Comparison of ENCODE assay signal across 9 cellular contexts in genomic region chr22:36194971-36195370, GRCh38. TPM values are rescaled to one million over a fixed set of nuclear protein-coding genes. Genes with fewer than 3 reads are reported as not detected.
DNase-seq lines count a peak whose midpoint lies in the region; ATAC-seq and TF ChIP-seq lines count a peak whose summit lies in the region.
"Had no signal": no experiment of that assay in that cellular context is flagged by ENCODE, and none has a peak within 500 bp of the region (broad histone marks: within the 10 kb centered on the region; RNA-seq: fewer than 3 reads in every experiment).

No MANE protein-coding gene starts in this region.

- DNase-seq in DMS79 treated with DMSO at 0.1 percent for 48 hours (lab: John Stamatoyannopoulos, UW) (peak; percentile 2), DMS79 (lab: John Stamatoyannopoulos, UW) (no peak), Karpas-422 (peak; percentile 72), dermis blood vessel endothelial cell (peak; percentile 84), lower lobe of right lung (peak; percentile 58)
- DNase-seq in stimulated activated naive CD8-positive, alpha-beta T cell treated with anti-CD3 and anti-CD28 coated beads, Interleukin-15, amount 100 ng/mL, for 72 hours = peak; percentile 38 to 51

- no peak overlapping the region for H2AFZ ChIP-seq in Karpas-422 (ENCODE audit: low read length)

- no peaks in the 10 kb centered on the region for H3K27me3 ChIP-seq in Karpas-422 (ENCODE audit: low read length)
- no peaks in the 10 kb centered on the region for H3K27me3 ChIP-seq in lower lobe of right lung (ENCODE audit: low read depth)
- H3K27me3 ChIP-seq: BLaER1 treated with 17β-estradiol and CSF1 and Interleukin-3, amounts not matched to agents 10 nM and 100 nM had no signal

- H3K9me3 ChIP-seq in Karpas-422 (ENCODE audit: low read length) (no peaks in the 10 kb centered on the region), lower lobe of right lung (no peaks in the 10 kb centered on the region)
- H3K9me3 ChIP-seq: BLaER1 treated with 17β-estradiol and CSF1 and Interleukin-3, amounts not matched to agents 10 nM and 100 nM had no signal

- H3K9ac ChIP-seq in Karpas-422 (ENCODE audit: low read length) = no peak overlapping the region
- H3K9ac ChIP-seq: BLaER1 treated with 17β-estradiol and CSF1 and Interleukin-3, amounts not matched to agents 10 nM and 100 nM had no signal

- no peaks in the 10 kb centered on the region for H3K9me3 Mint-ChIP-seq in stimulated activated naive CD8-positive, alpha-beta T cell treated with anti-CD3 and anti-CD28 coated beads, Interleukin-15, amount 100 ng/mL, for 72 hours

- no peaks in the 10 kb centered on the region for H3K9me2 ChIP-seq in Karpas-422 (replicated peaks; ENCODE audit: insufficient read depth, low read length)

- ATAC-seq in lower lobe of right lung (peak; percentile 80 to 82), HG03442 (IDR thresholded peaks at IDR 0.05; ENCODE audit: unreplicated experiment) (no peak)
- ATAC-seq in stimulated activated naive CD8-positive, alpha-beta T cell treated with anti-CD3 and anti-CD28 coated beads, Interleukin-15, amount 100 ng/mL, for 72 hours = peak; percentile 79

- no peak overlapping the region for H3K4me2 ChIP-seq in Karpas-422 (ENCODE audit: low read depth, low read length, poor library complexity, severe bottlenecking)

- peaks cover 18% of the 10 kb centered on the region for H3K4me1 ChIP-seq in Karpas-422 (ENCODE audit: low read length)
- H3K4me1 ChIP-seq in lower lobe of right lung = peaks cover 30% of the 10 kb centered on the region

- H3K27me3 Mint-ChIP-seq in stimulated activated naive CD8-positive, alpha-beta T cell treated with anti-CD3 and anti-CD28 coated beads, Interleukin-15, amount 100 ng/mL, for 72 hours = no peaks in the 10 kb centered on the region

- H3K36me3 ChIP-seq in Karpas-422 (ENCODE audit: insufficient read depth, low read length) = no peaks in the 10 kb centered on the region
- peaks cover 10% of the 10 kb centered on the region for H3K36me3 ChIP-seq in lower lobe of right lung
- H3K36me3 ChIP-seq: BLaER1 treated with 17β-estradiol and CSF1 and Interleukin-3, amounts not matched to agents 10 nM and 100 nM had no signal

- TF ChIP-seq CTCF in WI38 (IDR thresholded peaks at IDR 0.05; ENCODE audit: low read depth, low read length) (peak; percentile 80), lower lobe of right lung (IDR thresholded peaks at IDR 0.05) (peak; percentile 79)

- H3K4me3 Mint-ChIP-seq in stimulated activated naive CD8-positive, alpha-beta T cell treated with anti-CD3 and anti-CD28 coated beads, Interleukin-15, amount 100 ng/mL, for 72 hours = no peak overlapping the region

- H3K4me1 Mint-ChIP-seq in stimulated activated naive CD8-positive, alpha-beta T cell treated with anti-CD3 and anti-CD28 coated beads, Interleukin-15, amount 100 ng/mL, for 72 hours = peaks cover 31% of the 10 kb centered on the region

- intact Hi-C loops in lower lobe of right lung (cut with DNase I) = no loop called here

- no peak overlapping the region for H3K27ac Mint-ChIP-seq in stimulated activated naive CD8-positive, alpha-beta T cell treated with anti-CD3 and anti-CD28 coated beads, Interleukin-15, amount 100 ng/mL, for 72 hours

- H3K4me3 ChIP-seq in Karpas-422 (ENCODE audit: low read length) (no peak overlapping the region), WI38 (ENCODE audit: low read depth, low read length) (no peak overlapping the region), lower lobe of right lung (no peak overlapping the region)
- H3K4me3 ChIP-seq: BLaER1 treated with 17β-estradiol and CSF1 and Interleukin-3, amounts not matched to agents 10 nM and 100 nM had no signal

- H3K27ac ChIP-seq in Karpas-422 (ENCODE audit: low read length) (no peak overlapping the region), lower lobe of right lung (no peak overlapping the region)
- H3K27ac ChIP-seq: BLaER1 treated with 17β-estradiol and CSF1 and Interleukin-3, amounts not matched to agents 10 nM and 100 nM had no signal

- H4K20me1 ChIP-seq in Karpas-422 (ENCODE audit: insufficient read depth, low read depth, low read length) = no peaks in the 10 kb centered on the region
- H4K20me1 ChIP-seq: BLaER1 treated with 17β-estradiol and CSF1 and Interleukin-3, amounts not matched to agents 10 nM and 100 nM had no signal

- H3K79me2 ChIP-seq in Karpas-422 (ENCODE audit: low read length) = no peaks in the 10 kb centered on the region

RNA-seq across cellular contexts. Expression of gene APOL4, which starts 6.6 kb away (rescaled TPM):
- not detected in 2 replicates for total RNA-seq in Karpas-422 (2014; rRNA removed; shearing (Covaris generic); ENCODE audit: low replicate concordance)
- total RNA-seq in dermis blood vessel endothelial cell (2.4 and 3.1 TPM in 2 replicates), lower lobe of right lung (29.0 TPM)

RNA-seq across cellular contexts. Expression of gene APOL3, which starts 34.4 kb away (rescaled TPM):
- total RNA-seq in Karpas-422 (2014; rRNA removed; shearing (Covaris generic); ENCODE audit: low replicate concordance) = 0.60 and 1.7 TPM in 2 replicates
- total RNA-seq in dermis blood vessel endothelial cell (212 and 214 TPM in 2 replicates), lower lobe of right lung (77.0 TPM)

RNA-seq across cellular contexts. Expression of gene APOL2, which starts 44.4 kb away (rescaled TPM):
- 11.3 and 15.9 TPM in 2 replicates for total RNA-seq in Karpas-422 (2014; rRNA removed; shearing (Covaris generic); ENCODE audit: low replicate concordance)
- 57.7 and 67.7 TPM in 2 replicates for total RNA-seq in dermis blood vessel endothelial cell
- 56.0 TPM for total RNA-seq in lower lobe of right lung

RNA-seq across cellular contexts. Expression of gene APOL1, which starts 58.0 kb away (rescaled TPM):
- total RNA-seq in Karpas-422 (2014; rRNA removed; shearing (Covaris generic); ENCODE audit: low replicate concordance) = 0.14 TPM in 1 of 2 replicates, not detected in the other
- total RNA-seq in dermis blood vessel endothelial cell = 29.5 and 34.9 TPM in 2 replicates
- 85.8 TPM for total RNA-seq in lower lobe of right lung

Comparison
In these comparisons a context has a peak if more than half of its experiments do, and no peak if none do; other contexts are left out.
1. RNA of gene APOL3, which starts 34.4 kb away (total RNA-seq): 212 to 214 TPM in dermis blood vessel endothelial cell and 77.0 TPM in lower lobe of right lung (single experiment); 0.60 to 1.7 TPM in Karpas-422; every median in the first group is over 10 times any median in the second.